Comparison of ENCODE assay signal across 27 cellular contexts in the genomic region with DNA sequence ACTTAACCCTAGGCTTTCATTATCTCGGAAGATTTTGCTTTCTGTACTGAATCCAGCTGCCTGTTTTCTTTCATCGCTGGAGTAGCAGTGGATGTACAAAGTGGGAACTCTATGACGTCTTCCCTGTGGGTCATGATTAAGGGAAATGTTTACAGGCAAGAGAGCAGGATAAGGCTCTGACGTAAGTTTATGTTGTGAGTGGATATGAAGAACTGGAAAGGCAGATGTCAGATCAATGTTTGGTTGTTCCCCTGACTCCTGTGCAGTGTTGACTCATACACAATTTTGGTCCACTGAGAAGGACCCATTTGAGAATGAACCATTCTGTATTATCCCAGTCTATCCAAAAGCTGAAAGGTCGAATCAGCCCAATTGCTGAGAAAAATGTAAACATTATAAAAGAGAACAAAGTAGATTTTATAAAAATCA.
DNase-seq lines count a peak whose midpoint lies in the region; ATAC-seq and TF ChIP-seq lines count a peak whose summit lies in the region.
"Had no signal": no experiment of that assay in that cellular context is flagged by ENCODE, and none has a peak within 500 bp of the region (broad histone marks: within the 10 kb centered on the region; RNA-seq: fewer than 3 reads in every experiment).

No MANE protein-coding gene starts in this region.

- H3K9ac ChIP-seq in mesenchymal stem cell (ENCODE audit: low read length) = no peak overlapping the region

- H2BK15ac ChIP-seq in mesenchymal stem cell (ENCODE audit: low read depth, poor library complexity, severe bottlenecking) = no peak overlapping the region

- H3K9me3 Mint-ChIP-seq in MCF 10A (ENCODE audit: unreplicated experiment) = no peaks in the 10 kb centered on the region
- H3K9me3 Mint-ChIP-seq: activated T-helper 2 cell treated with anti-CD3 and anti-CD28 coated beads, Interferon-gamma antibody, Interleukin-2, Interleukin-4, amounts not matched to agents 10 μg/mL and 5 μg/mL and 100 μg/mL, durations not matched to agents 14 hours and 24 hours and 36 hours; endodermal cell; HFFc6; WTC11 had no signal

- no peaks in the 10 kb centered on the region for H3K27me3 Mint-ChIP-seq in MCF 10A (ENCODE audit: insufficient read depth, unreplicated experiment)
- H3K27me3 Mint-ChIP-seq: activated naive CD8-positive, alpha-beta T cell had no signal

- H2AK5ac ChIP-seq in mesenchymal stem cell (ENCODE audit: low read length, severe bottlenecking) = peak overlapping the region; percentile 4

- H3K36me3 ChIP-seq in mesenchymal stem cell (ENCODE audit: control insufficient read depth in 1 of 2, insufficient read depth in 2 of 2, low read depth in 1 of 2, low read length in 2 of 2) = no peaks in the 10 kb centered on the region
- H3K36me3 ChIP-seq: heart left ventricle, sigmoid colon, upper lobe of left lung had no signal

- H3K14ac ChIP-seq in mesenchymal stem cell (ENCODE audit: low read length in 2 of 2) = no peak overlapping the region

- H2AFZ ChIP-seq in mesenchymal stem cell (ENCODE audit: low read depth, low read length) = no peak overlapping the region

- H2BK12ac ChIP-seq in mesenchymal stem cell (ENCODE audit: low read length in 2 of 2) = no peak overlapping the region

- no peak overlapping the region for H3K4ac ChIP-seq in mesenchymal stem cell (ENCODE audit: low read depth in 1 of 2, low read length in 2 of 2)

- ATAC-seq in HG03108 (IDR thresholded peaks at IDR 0.05; ENCODE audit: unreplicated experiment) = no peak
- ATAC-seq: left ventricle myocardium superior, mucosa of descending colon, WTC11 had no signal

- CTCF ChIA-PET in MCF 10A (lab: Yijun Ruan, JAX) = no interaction called here

- H3K27ac Mint-ChIP-seq in MCF 10A (ENCODE audit: low read depth, unreplicated experiment) = no peak overlapping the region
- H3K27ac Mint-ChIP-seq: activated naive CD8-positive, alpha-beta T cell; activated T-helper 2 cell treated with anti-CD3 and anti-CD28 coated beads, Interferon-gamma antibody, Interleukin-2, Interleukin-4, amounts not matched to agents 10 μg/mL and 5 μg/mL and 100 μg/mL, durations not matched to agents 14 hours and 24 hours and 36 hours; endodermal cell; HFFc6; WTC11 had no signal

- H3K23ac ChIP-seq in mesenchymal stem cell (ENCODE audit: low read length in 2 of 2) = no peak overlapping the region

- POLR2A ChIA-PET in MCF 10A (lab: Yijun Ruan, JAX) = no interaction called here

- H4K91ac ChIP-seq in mesenchymal stem cell (ENCODE audit: low read length) = no peak overlapping the region

- 34% methylated on average over 4 of the region's 5 CpGs for WGBS in mesenchymal stem cell

- DNase-seq in COLO829 (ENCODE audit: low spot score) (peak; percentile 17), SHP77 treated with DMSO at 0.1 percent for 48 hours (lab: John Stamatoyannopoulos, UW) (peak; percentile 98), erythroblast (lab: John Stamatoyannopoulos, UW) (peak; percentile 21 to 50), mesenchymal stem cell (peak; percentile 87), MCF 10A (ENCODE audit: unreplicated experiment) (no peak)
- no peak for DNase-seq in stimulated activated CD4-positive, alpha-beta T cell treated with anti-CD3 and anti-CD28 coated beads, Interleukin-15, amount 100 ng/mL, for 24 hours
- DNase-seq in activated CD4-positive, alpha-beta T cell treated with anti-CD3 and anti-CD28 coated beads for 1 hour = no peak
- DNase-seq: ACHN; activated CD4-positive, alpha-beta T cell treated with anti-CD3 and anti-CD28 coated beads, Interleukin-2, amount 50 U/mL, for 48 hours; activated CD8-positive, alpha-beta memory T cell treated with anti-CD3 and anti-CD28 coated beads, Interleukin-2, amount 50 U/mL, for 48 hours; C1 segment of cervical spinal cord; DMS 273 treated with DMSO at 0.1 percent for 48 hours; endodermal cell; heart left ventricle; HFFc6; left ventricle myocardium superior; mucosa of descending colon; NCI-H1436; NCI-H510A treated with DMSO at 0.1 percent for 48 hours; posterior cingulate gyrus; RPMI8226; sigmoid colon; upper lobe of left lung had no signal

- no peaks in the 10 kb centered on the region for H3K36me3 Mint-ChIP-seq in MCF 10A (ENCODE audit: insufficient read depth, unreplicated experiment)
- H3K36me3 Mint-ChIP-seq: WTC11 had no signal

- H4K8ac ChIP-seq in mesenchymal stem cell (ENCODE audit: low read length) = no peak overlapping the region

- no peaks in the 10 kb centered on the region for H3K27me3 ChIP-seq in mesenchymal stem cell (ENCODE audit: control insufficient read depth in 1 of 2, insufficient read depth in 1 of 2, low read length in 2 of 2)
- H3K27me3 ChIP-seq: heart left ventricle, sigmoid colon, upper lobe of left lung had no signal

- H3K79me1 ChIP-seq in mesenchymal stem cell (replicated peaks; ENCODE audit: low read length, poor library complexity, severe bottlenecking) = no peaks in the 10 kb centered on the region

- no peak for TF ChIP-seq POLR2A in erythroblast (IDR thresholded peaks at IDR 0.05; ENCODE audit: low read length)

- H3K4me2 ChIP-seq in mesenchymal stem cell (ENCODE audit: low read length, poor library complexity, severe bottlenecking) = no peak overlapping the region

- no peak overlapping the region for H3K27ac ChIP-seq in mesenchymal stem cell (ENCODE audit: low read length, poor library complexity, severe bottlenecking)
- H3K27ac ChIP-seq: heart left ventricle, sigmoid colon, upper lobe of left lung had no signal

- TF ChIP-seq CTCF in MCF 10A (IDR thresholded peaks at IDR 0.05; ENCODE audit: unreplicated experiment) = no peak

- H2BK5ac ChIP-seq in mesenchymal stem cell (ENCODE audit: low read depth, low read length, poor library complexity, severe bottlenecking) = no peak overlapping the region

- no peak overlapping the region for H3K18ac ChIP-seq in mesenchymal stem cell (ENCODE audit: low read depth in 1 of 2, low read length in 2 of 2)

- H2BK120ac ChIP-seq in mesenchymal stem cell (ENCODE audit: low read depth, low read length) = no peak overlapping the region

- intact Hi-C loops in MCF 10A (cut with micrococcal nuclease) = no loop called here

- no peaks in the 10 kb centered on the region for H3K9me3 ChIP-seq in mesenchymal stem cell (ENCODE audit: control insufficient read depth, low read length)
- H3K9me3 ChIP-seq: heart left ventricle, mucosa of descending colon, sigmoid colon, upper lobe of left lung had no signal

- no peak overlapping the region for H3K4me3 Mint-ChIP-seq in MCF 10A (ENCODE audit: unreplicated experiment)
- H3K4me3 Mint-ChIP-seq: activated naive CD8-positive, alpha-beta T cell; endodermal cell; HFFc6; WTC11 had no signal

- no peaks in the 10 kb centered on the region for H3K4me1 Mint-ChIP-seq in MCF 10A (ENCODE audit: insufficient read depth, unreplicated experiment)
- H3K4me1 Mint-ChIP-seq: WTC11 had no signal

- no peak overlapping the region for H3K4me3 ChIP-seq in mesenchymal stem cell (ENCODE audit: insufficient read depth in 1 of 2, low read depth in 1 of 2, low read length in 2 of 2)
- H3K4me3 ChIP-seq: heart left ventricle, mucosa of descending colon, sigmoid colon, upper lobe of left lung had no signal

- BruUV-seq in MCF 10A (replicated peaks; lab: Mats Ljungman, UMichigan) = no TSS peak

- peaks cover 4% of the 10 kb centered on the region for H3K4me1 ChIP-seq in mesenchymal stem cell (ENCODE audit: control insufficient read depth, insufficient read depth, low read depth, low read length)
- H3K4me1 ChIP-seq: heart left ventricle, sigmoid colon, upper lobe of left lung had no signal

Comparison
In these comparisons a context has a peak if more than half of its experiments do, and no peak if none do; other contexts are left out.
1. DNase-seq: peak in COLO829 (single experiment), SHP77 treated with DMSO at 0.1 percent for 48 hours (single experiment), erythroblast (2 of 2) and mesenchymal stem cell (single experiment); none in stimulated activated CD4-positive, alpha-beta T cell treated with anti-CD3 and anti-CD28 coated beads, Interleukin-15, amount 100 ng/mL, for 24 hours (single experiment), activated CD4-positive, alpha-beta T cell treated with anti-CD3 and anti-CD28 coated beads for 1 hour (single experiment) and MCF 10A (single experiment).